24 cellular contexts compared by ENCODE assay signal in the genomic region with DNA sequence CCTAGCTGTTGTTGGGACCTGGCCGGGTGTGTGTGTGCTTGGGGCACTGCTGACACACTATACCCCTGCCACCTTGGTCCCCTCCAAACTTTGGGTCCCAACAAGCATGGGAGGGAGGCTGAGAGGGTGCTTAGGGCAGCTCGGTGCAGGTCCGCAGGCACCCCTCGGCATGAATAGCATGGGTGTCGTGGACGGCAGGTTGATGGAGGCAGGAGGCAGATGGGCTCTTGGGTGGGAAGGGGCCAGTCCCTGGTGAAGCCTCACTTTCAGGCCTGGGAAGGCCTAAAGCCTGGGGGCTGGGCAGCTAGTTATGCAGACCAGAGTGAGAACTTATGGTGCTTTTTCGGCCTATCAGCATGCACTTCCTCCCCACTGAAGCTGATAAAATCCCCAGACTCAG.
"Had no signal": no experiment of that assay in that cellular context is flagged by ENCODE, and none has a peak within 500 bp of the region (broad histone marks: within the 10 kb centered on the region; RNA-seq: fewer than 3 reads in every experiment).

No MANE protein-coding gene starts in this region.

- DNase-seq: activated CD4-positive, alpha-beta T cell treated with anti-CD3 and anti-CD28 coated beads, Interleukin-2, amount 10 ng/mL, durations not matched to agents 24 days and 14 days; activated CD4-positive, alpha-beta T cell treated with anti-CD3 and anti-CD28 coated beads, Interleukin-2, amount 50 U/mL, for 4 hours; activated CD8-positive, alpha-beta T cell treated with anti-CD3 and anti-CD28 coated beads for 36 hours; activated gamma-delta T cell; activated naive CD4-positive, alpha-beta T cell treated with anti-CD3 and anti-CD28 coated beads, Interleukin-2, amount 10 ng/mL, durations not matched to agents 7 days and 5 days; activated naive CD8-positive, alpha-beta T cell treated with anti-CD3 and anti-CD28 coated beads, Interleukin-2, amount 50 U/mL, for 24 hours; activated T-cell treated with anti-CD3 and anti-CD28 coated beads, Interleukin-2, amount 50 U/mL, for 24 hours; anterior cingulate cortex; brain microvascular endothelial cell; central memory CD4-positive, alpha-beta T cell; NCI-H1092 treated with DMSO at 0.1 percent for 48 hours; NCI-H1417; NCI-H1930; NCI-H2081 treated with DMSO at 0.1 percent for 48 hours; NCI-H226; NCI-H446 treated with DMSO at 0.1 percent for 48 hours; NCI-H82; SHP77; T1000 had no signal

- H3K36me3 Mint-ChIP-seq: activated naive CD4-positive, alpha-beta T cell treated with anti-CD3 and anti-CD28 coated beads, Interleukin-2, amount 10 ng/mL, durations not matched to agents 7 days and 5 days; activated naive CD8-positive, alpha-beta T cell had no signal

- H3K4me3 Mint-ChIP-seq: activated CD4-positive, alpha-beta T cell treated with anti-CD3 and anti-CD28 coated beads, Interleukin-2, amount 10 ng/mL, durations not matched to agents 24 days and 14 days; activated CD8-positive, alpha-beta T cell treated with anti-CD3 and anti-CD28 coated beads for 36 hours; activated naive CD4-positive, alpha-beta T cell treated with anti-CD3 and anti-CD28 coated beads, Interleukin-2, amount 10 ng/mL, durations not matched to agents 7 days and 5 days; activated naive CD8-positive, alpha-beta T cell; activated naive CD8-positive, alpha-beta T cell treated with anti-CD3 and anti-CD28 coated beads, Interleukin-2, amount 50 U/mL, for 24 hours; activated T-cell treated with anti-CD3 and anti-CD28 coated beads, Interleukin-2, amount 50 U/mL, for 24 hours had no signal

- H3K27ac ChIP-seq: brain microvascular endothelial cell, SJCRH30, SK-N-MC had no signal

- ATAC-seq: activated CD8-positive, alpha-beta T cell treated with anti-CD3 and anti-CD28 coated beads for 36 hours; activated naive CD8-positive, alpha-beta T cell treated with anti-CD3 and anti-CD28 coated beads, Interleukin-2, amount 50 U/mL, for 24 hours; Panc1 had no signal

- H3K36me3 ChIP-seq: brain microvascular endothelial cell, SJCRH30 had no signal

- H3K27ac Mint-ChIP-seq: activated CD4-positive, alpha-beta T cell treated with anti-CD3 and anti-CD28 coated beads, Interleukin-2, amount 10 ng/mL, durations not matched to agents 24 days and 14 days; activated CD8-positive, alpha-beta T cell treated with anti-CD3 and anti-CD28 coated beads for 36 hours; activated naive CD4-positive, alpha-beta T cell treated with anti-CD3 and anti-CD28 coated beads, Interleukin-2, amount 10 ng/mL, durations not matched to agents 7 days and 5 days; activated naive CD8-positive, alpha-beta T cell; activated naive CD8-positive, alpha-beta T cell treated with anti-CD3 and anti-CD28 coated beads, Interleukin-2, amount 50 U/mL, for 24 hours; activated T-cell treated with anti-CD3 and anti-CD28 coated beads, Interleukin-2, amount 50 U/mL, for 24 hours; activated T-helper 2 cell treated with anti-CD3 and anti-CD28 coated beads, Interferon-gamma antibody, Interleukin-2, Interleukin-4, amounts not matched to agents 10 μg/mL and 5 μg/mL and 100 μg/mL, durations not matched to agents 14 hours and 24 hours and 36 hours had no signal

- H3K27me3 ChIP-seq: brain microvascular endothelial cell, SJCRH30 had no signal

- H3K4me1 Mint-ChIP-seq: activated CD4-positive, alpha-beta T cell treated with anti-CD3 and anti-CD28 coated beads, Interleukin-2, amount 10 ng/mL, durations not matched to agents 24 days and 14 days; activated naive CD4-positive, alpha-beta T cell treated with anti-CD3 and anti-CD28 coated beads, Interleukin-2, amount 10 ng/mL, durations not matched to agents 7 days and 5 days; activated naive CD8-positive, alpha-beta T cell treated with anti-CD3 and anti-CD28 coated beads, Interleukin-2, amount 50 U/mL, for 24 hours had no signal

- H3K9me3 Mint-ChIP-seq: activated CD4-positive, alpha-beta T cell treated with anti-CD3 and anti-CD28 coated beads, Interleukin-2, amount 10 ng/mL, durations not matched to agents 24 days and 14 days; activated CD8-positive, alpha-beta T cell treated with anti-CD3 and anti-CD28 coated beads for 36 hours; activated naive CD4-positive, alpha-beta T cell treated with anti-CD3 and anti-CD28 coated beads, Interleukin-2, amount 10 ng/mL, durations not matched to agents 7 days and 5 days; activated naive CD8-positive, alpha-beta T cell treated with anti-CD3 and anti-CD28 coated beads, Interleukin-2, amount 50 U/mL, for 24 hours had no signal

- H3K27me3 Mint-ChIP-seq: activated CD4-positive, alpha-beta T cell treated with anti-CD3 and anti-CD28 coated beads, Interleukin-2, amount 10 ng/mL, durations not matched to agents 24 days and 14 days; activated CD8-positive, alpha-beta T cell treated with anti-CD3 and anti-CD28 coated beads for 36 hours; activated naive CD4-positive, alpha-beta T cell treated with anti-CD3 and anti-CD28 coated beads, Interleukin-2, amount 10 ng/mL, durations not matched to agents 7 days and 5 days; activated naive CD8-positive, alpha-beta T cell; activated naive CD8-positive, alpha-beta T cell treated with anti-CD3 and anti-CD28 coated beads, Interleukin-2, amount 50 U/mL, for 24 hours; activated T-cell treated with anti-CD3 and anti-CD28 coated beads, Interleukin-2, amount 50 U/mL, for 24 hours had no signal

- H3K4me3 ChIP-seq: SJCRH30, SK-N-MC had no signal
